ENCODE assay signal across 8 cellular contexts in genomic region chr15:31392761-31393401, GRCh38.
A peak's percentile ranks its signal among the peaks of the same experiment; 100 is the strongest.
DNase-seq lines count a peak whose midpoint lies in the region; ATAC-seq and TF ChIP-seq lines count a peak whose summit lies in the region.

No MANE protein-coding gene starts in this region.

- H3K23ac ChIP-seq in mesenchymal stem cell (ENCODE audit: low read length in 2 of 2): no peak overlapping the region

- CTCF ChIA-PET in AG04449 (lab: Yijun Ruan, JAX): interaction anchor here (1.2 to 1.6 kb wide), 2 partner anchors 42 to 95 kb away, joined by 4 to 7 read pairs; no protein-coding TSS in a partner anchor

- H3K18ac ChIP-seq in mesenchymal stem cell (ENCODE audit: low read depth in 1 of 2, low read length in 2 of 2): peak overlapping the region; percentile 11 to 88

- H2BK12ac ChIP-seq in mesenchymal stem cell (ENCODE audit: low read length in 2 of 2): peak overlapping the region in 1 of 2 experiments; percentile 21

- no peak for TF ChIP-seq CTCF in AG04449 (IDR thresholded peaks at IDR 0.05; ENCODE audit: insufficient read depth, low read length, missing control alignments)
- no peak for TF ChIP-seq CTCF in brain microvascular endothelial cell (IDR thresholded peaks at IDR 0.05; ENCODE audit: low read depth, low read length, missing control alignments)

- H2BK5ac ChIP-seq in mesenchymal stem cell (ENCODE audit: low read depth, low read length, poor library complexity, severe bottlenecking): no peak overlapping the region

- ATAC-seq in GM19025 (IDR thresholded peaks at IDR 0.05; ENCODE audit: low read depth, unreplicated experiment): peak; percentile 25
- peak; percentile 8 for ATAC-seq in HG03378 (IDR thresholded peaks at IDR 0.05; ENCODE audit: unreplicated experiment)
- ATAC-seq in aorta (ENCODE audit: low FRiP score): peak; percentile 33

- peaks cover 27% of the 10 kb centered on the region for H3K4me1 ChIP-seq in mesenchymal stem cell (ENCODE audit: control insufficient read depth, insufficient read depth, low read depth, low read length)
- no peaks in the 10 kb centered on the region for H3K4me1 ChIP-seq in aorta (ENCODE audit: control insufficient read depth in 1 of 2, insufficient read depth in 2 of 2, low read length in 2 of 2)

- H2BK15ac ChIP-seq in mesenchymal stem cell (ENCODE audit: low read depth, poor library complexity, severe bottlenecking): peak overlapping the region; percentile 44

- H3K27me3 ChIP-seq in brain microvascular endothelial cell (replicated peaks) (no peaks in the 10 kb centered on the region), mesenchymal stem cell (ENCODE audit: control insufficient read depth in 1 of 2, insufficient read depth in 1 of 2, low read length in 2 of 2) (no peaks in the 10 kb centered on the region), aorta (ENCODE audit: control insufficient read depth in 1 of 2, insufficient read depth in 2 of 2, low read length in 1 of 2) (no peaks in the 10 kb centered on the region)

- H3K36me3 ChIP-seq in brain microvascular endothelial cell (replicated peaks) (no peaks in the 10 kb centered on the region), mesenchymal stem cell (ENCODE audit: control insufficient read depth in 1 of 2, insufficient read depth in 2 of 2, low read depth in 1 of 2, low read length in 2 of 2) (no peaks in the 10 kb centered on the region), aorta (ENCODE audit: control insufficient read depth in 1 of 2, insufficient read depth in 2 of 2, low read length in 1 of 2) (no peaks in the 10 kb centered on the region)

- H2AFZ ChIP-seq in mesenchymal stem cell (ENCODE audit: low read depth, low read length): no peak overlapping the region

- H2BK120ac ChIP-seq in mesenchymal stem cell (ENCODE audit: low read depth, low read length): peak overlapping the region; percentile 84

- DNase-seq in AG04449 (ENCODE audit: low read depth, low spot score): no peak
- DNase-seq in brain microvascular endothelial cell: no peak
- DNase-seq in mesenchymal stem cell: peak; percentile 37
- DNase-seq in aorta: peak in 1 of 2 donors; percentile 71
- no peak for DNase-seq in GDM1 (lab: John Stamatoyannopoulos, UW)
- no peak for DNase-seq in stimulated activated naive CD4-positive, alpha-beta T cell treated with Interleukin-2 at 50 U/mL for 16 hours (lab: John Stamatoyannopoulos, UW)

- H3K27ac ChIP-seq in brain microvascular endothelial cell (no peak overlapping the region), mesenchymal stem cell (ENCODE audit: low read length, poor library complexity, severe bottlenecking) (no peak overlapping the region), aorta (ENCODE audit: low read depth in 1 of 2, low read length in 2 of 2) (peak overlapping the region; percentile 10 to 95)

- H3K79me1 ChIP-seq in mesenchymal stem cell (replicated peaks; ENCODE audit: low read length, poor library complexity, severe bottlenecking): no peaks in the 10 kb centered on the region

- peak overlapping the region in 1 of 2 experiments; percentile 47 for H3K4ac ChIP-seq in mesenchymal stem cell (ENCODE audit: low read depth in 1 of 2, low read length in 2 of 2)

- peak overlapping the region; percentile 95 for H3K4me2 ChIP-seq in mesenchymal stem cell (ENCODE audit: low read length, poor library complexity, severe bottlenecking)

- H3K14ac ChIP-seq in mesenchymal stem cell (ENCODE audit: low read length in 2 of 2): peak overlapping the region in 1 of 2 experiments; percentile 53

- 11% methylated on average over 35 of the region's 43 CpGs for WGBS in mesenchymal stem cell
- 10 to 14% methylated on average over 32 to 43 of the region's 43 CpGs for whole genome bisulfite sequencing in aorta, 2 donors

- H3K9me3 ChIP-seq in mesenchymal stem cell (ENCODE audit: control insufficient read depth, low read length) (no peaks in the 10 kb centered on the region), aorta (ENCODE audit: control insufficient read depth, low read length) (no peaks in the 10 kb centered on the region)

- H3K4me3 ChIP-seq in AG04449 (ENCODE audit: low read depth, low read length) (peak overlapping the region; percentile 71), brain microvascular endothelial cell (ENCODE audit: low read depth, low read length) (peak overlapping the region; percentile 66), mesenchymal stem cell (ENCODE audit: insufficient read depth in 1 of 2, low read depth in 1 of 2, low read length in 2 of 2) (peak overlapping the region; percentile 38 to 91), aorta (ENCODE audit: low read length in 2 of 2) (peak overlapping the region; percentile 36 to 83)

- H3K9ac ChIP-seq in mesenchymal stem cell (ENCODE audit: low read length): peak overlapping the region; percentile 93

- in situ Hi-C loops in brain microvascular endothelial cell (cut with HindIII; ENCODE audit: low pct_ligation_motif_present, low sequenced_read_pairs): no loop called here

- intact Hi-C loops in aorta (cut with DNase I): no loop called here

- no peak overlapping the region for H2AK5ac ChIP-seq in mesenchymal stem cell (ENCODE audit: low read length, severe bottlenecking)

- POLR2A ChIA-PET in AG04449 (lab: Yijun Ruan, JAX): interaction anchor here (0.6 to 0.8 kb wide), 2 partner anchors 39 to 66 kb away, joined by 3 read pairs; partner anchors contain the start of gene KLF13

- peak overlapping the region; percentile 29 for H4K8ac ChIP-seq in mesenchymal stem cell (ENCODE audit: low read length)

- H4K91ac ChIP-seq in mesenchymal stem cell (ENCODE audit: low read length): peak overlapping the region; percentile 44

Comparison
In these comparisons a context has a peak if more than half of its experiments do, and no peak if none do; other contexts are left out.
1. H3K27ac ChIP-seq: peak in aorta (2 of 2); none in brain microvascular endothelial cell (single experiment) and mesenchymal stem cell (single experiment).
2. Peak in every context shown above with its lines, with median percentiles within 50 percentile points of each other: H3K4me3 ChIP-seq and ATAC-seq.